ENCODE assay signal across 1 cellular context in the genomic region with DNA sequence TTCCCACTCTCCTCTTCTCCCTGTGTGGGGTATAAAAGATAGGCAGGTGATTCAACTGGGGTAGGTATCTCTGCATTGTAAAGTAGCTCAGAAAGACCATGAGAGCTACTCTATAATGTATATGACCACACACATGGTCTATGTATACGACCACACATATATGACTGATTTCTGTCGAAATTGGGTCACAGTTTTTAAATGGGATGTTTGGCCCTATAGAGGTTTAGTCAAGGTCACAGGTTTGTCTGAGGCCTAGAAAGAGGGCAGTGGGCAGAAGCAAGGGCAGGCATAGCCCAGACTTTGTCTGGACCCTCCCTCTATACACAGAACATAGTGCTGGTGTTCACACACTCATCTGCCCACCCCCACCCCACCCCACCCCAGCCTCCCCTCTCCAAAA.
TF ChIP-seq lines count a peak whose summit lies in the region.

No MANE protein-coding gene starts in this region.

TF ChIP-seq in GM12878, 131 proteins besides CTCF, POLR2A, EP300 and RAD21 (continued from another document):
- TF ChIP-seq, protein P1, sequence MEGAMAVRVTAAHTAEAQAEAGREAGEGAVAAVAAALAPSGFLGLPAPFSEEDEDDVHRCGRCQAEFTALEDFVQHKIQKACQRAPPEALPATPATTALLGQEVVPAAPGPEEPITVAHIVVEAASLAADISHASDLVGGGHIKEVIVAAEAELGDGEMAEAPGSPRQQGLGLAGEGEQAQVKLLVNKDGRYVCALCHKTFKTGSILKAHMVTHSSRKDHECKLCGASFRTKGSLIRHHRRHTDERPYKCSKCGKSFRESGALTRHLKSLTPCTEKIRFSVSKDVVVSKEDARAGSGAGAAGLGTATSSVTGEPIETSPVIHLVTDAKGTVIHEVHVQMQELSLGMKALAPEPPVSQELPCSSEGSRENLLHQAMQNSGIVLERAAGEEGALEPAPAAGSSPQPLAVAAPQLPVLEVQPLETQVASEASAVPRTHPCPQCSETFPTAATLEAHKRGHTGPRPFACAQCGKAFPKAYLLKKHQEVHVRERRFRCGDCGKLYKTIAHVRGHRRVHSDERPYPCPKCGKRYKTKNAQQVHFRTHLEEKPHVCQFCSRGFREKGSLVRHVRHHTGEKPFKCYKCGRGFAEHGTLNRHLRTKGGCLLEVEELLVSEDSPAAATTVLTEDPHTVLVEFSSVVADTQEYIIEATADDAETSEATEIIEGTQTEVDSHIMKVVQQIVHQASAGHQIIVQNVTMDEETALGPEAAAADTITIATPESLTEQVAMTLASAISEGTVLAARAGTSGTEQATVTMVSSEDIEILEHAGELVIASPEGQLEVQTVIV (IDR thresholded peaks at IDR 0.05; ENCODE audit: borderline replicate concordance, partially characterized antibody), result no peak
- TF ChIP-seq KAT2A (conservative IDR thresholded peaks at IDR 0.05; ENCODE audit: control insufficient read depth, low read depth, low read length) (no peak), POLR2AphosphoS5 (IDR thresholded peaks at IDR 0.05; ENCODE audit: low read length) (no peak), TAF1 (IDR thresholded peaks at IDR 0.05; ENCODE audit: borderline replicate concordance, low read depth, low read length) (no peak), EGR1 (IDR thresholded peaks at IDR 0.05; ENCODE audit: borderline replicate concordance in 1 of 2, low read depth in 2 of 2, low read length in 2 of 2) (no peak), CHD1 (IDR thresholded peaks at IDR 0.05; ENCODE audit: low read depth, low read length) (no peak), SMARCA5 (IDR thresholded peaks at IDR 0.05) (0 out of 2 replicates have a peak, but pooled peaks have one; percentile 7), SIX5 (IDR thresholded peaks at IDR 0.05; ENCODE audit: low read depth, low read length, severe bottlenecking) (no peak), MEF2B (IDR thresholded peaks at IDR 0.05; ENCODE audit: partially characterized antibody, poor library complexity, severe bottlenecking) (no peak), CHD4 (IDR thresholded peaks at IDR 0.05) (no peak), WRNIP1 (IDR thresholded peaks at IDR 0.05; ENCODE audit: borderline replicate concordance, low read depth, low read length) (no peak), NR2F1 (conservative IDR thresholded peaks at IDR 0.05) (peak; percentile 53; the same call in 1 of the 2 replicates), NFIC (IDR thresholded peaks at IDR 0.05; ENCODE audit: low read depth, low read length) (no peak), PML (IDR thresholded peaks at IDR 0.05; ENCODE audit: low read length) (no peak), SUPT20H (IDR thresholded peaks at IDR 0.05; ENCODE audit: borderline replicate concordance, control insufficient read depth, low read depth, low read length) (no peak), FOXM1 (IDR thresholded peaks at IDR 0.05; ENCODE audit: low read depth, low read length) (no peak), ESRRA (IDR thresholded peaks at IDR 0.05; ENCODE audit: low read length) (peak; percentile 93; the same call in 1 of the 2 replicates), ATF7 (IDR thresholded peaks at IDR 0.05; ENCODE audit: low read depth) (no peak), BMI1 (IDR thresholded peaks at IDR 0.05; ENCODE audit: borderline replicate concordance) (no peak), NR2C2 (IDR thresholded peaks at IDR 0.05; ENCODE audit: borderline replicate concordance, control insufficient read depth, insufficient read length, low read depth) (no peak), SREBF1 (IDR thresholded peaks at IDR 0.05; ENCODE audit: low read length) (no peak), NRF1 (conservative IDR thresholded peaks at IDR 0.05; ENCODE audit: low read depth, low read length) (no peak), BCL11A (IDR thresholded peaks at IDR 0.05; ENCODE audit: low read depth, low read length) (no peak)
- TF ChIP-seq, protein P2, sequence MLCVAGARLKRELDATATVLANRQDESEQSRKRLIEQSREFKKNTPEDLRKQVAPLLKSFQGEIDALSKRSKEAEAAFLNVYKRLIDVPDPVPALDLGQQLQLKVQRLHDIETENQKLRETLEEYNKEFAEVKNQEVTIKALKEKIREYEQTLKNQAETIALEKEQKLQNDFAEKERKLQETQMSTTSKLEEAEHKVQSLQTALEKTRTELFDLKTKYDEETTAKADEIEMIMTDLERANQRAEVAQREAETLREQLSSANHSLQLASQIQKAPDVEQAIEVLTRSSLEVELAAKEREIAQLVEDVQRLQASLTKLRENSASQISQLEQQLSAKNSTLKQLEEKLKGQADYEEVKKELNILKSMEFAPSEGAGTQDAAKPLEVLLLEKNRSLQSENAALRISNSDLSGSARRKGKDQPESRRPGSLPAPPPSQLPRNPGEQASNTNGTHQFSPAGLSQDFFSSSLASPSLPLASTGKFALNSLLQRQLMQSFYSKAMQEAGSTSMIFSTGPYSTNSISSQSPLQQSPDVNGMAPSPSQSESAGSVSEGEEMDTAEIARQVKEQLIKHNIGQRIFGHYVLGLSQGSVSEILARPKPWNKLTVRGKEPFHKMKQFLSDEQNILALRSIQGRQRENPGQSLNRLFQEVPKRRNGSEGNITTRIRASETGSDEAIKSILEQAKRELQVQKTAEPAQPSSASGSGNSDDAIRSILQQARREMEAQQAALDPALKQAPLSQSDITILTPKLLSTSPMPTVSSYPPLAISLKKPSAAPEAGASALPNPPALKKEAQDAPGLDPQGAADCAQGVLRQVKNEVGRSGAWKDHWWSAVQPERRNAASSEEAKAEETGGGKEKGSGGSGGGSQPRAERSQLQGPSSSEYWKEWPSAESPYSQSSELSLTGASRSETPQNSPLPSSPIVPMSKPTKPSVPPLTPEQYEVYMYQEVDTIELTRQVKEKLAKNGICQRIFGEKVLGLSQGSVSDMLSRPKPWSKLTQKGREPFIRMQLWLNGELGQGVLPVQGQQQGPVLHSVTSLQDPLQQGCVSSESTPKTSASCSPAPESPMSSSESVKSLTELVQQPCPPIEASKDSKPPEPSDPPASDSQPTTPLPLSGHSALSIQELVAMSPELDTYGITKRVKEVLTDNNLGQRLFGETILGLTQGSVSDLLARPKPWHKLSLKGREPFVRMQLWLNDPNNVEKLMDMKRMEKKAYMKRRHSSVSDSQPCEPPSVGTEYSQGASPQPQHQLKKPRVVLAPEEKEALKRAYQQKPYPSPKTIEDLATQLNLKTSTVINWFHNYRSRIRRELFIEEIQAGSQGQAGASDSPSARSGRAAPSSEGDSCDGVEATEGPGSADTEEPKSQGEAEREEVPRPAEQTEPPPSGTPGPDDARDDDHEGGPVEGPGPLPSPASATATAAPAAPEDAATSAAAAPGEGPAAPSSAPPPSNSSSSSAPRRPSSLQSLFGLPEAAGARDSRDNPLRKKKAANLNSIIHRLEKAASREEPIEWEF (IDR thresholded peaks at IDR 0.05; ENCODE audit: insufficient replicate concordance, low read depth, low read length), result no peak
- TF ChIP-seq, protein P3, sequence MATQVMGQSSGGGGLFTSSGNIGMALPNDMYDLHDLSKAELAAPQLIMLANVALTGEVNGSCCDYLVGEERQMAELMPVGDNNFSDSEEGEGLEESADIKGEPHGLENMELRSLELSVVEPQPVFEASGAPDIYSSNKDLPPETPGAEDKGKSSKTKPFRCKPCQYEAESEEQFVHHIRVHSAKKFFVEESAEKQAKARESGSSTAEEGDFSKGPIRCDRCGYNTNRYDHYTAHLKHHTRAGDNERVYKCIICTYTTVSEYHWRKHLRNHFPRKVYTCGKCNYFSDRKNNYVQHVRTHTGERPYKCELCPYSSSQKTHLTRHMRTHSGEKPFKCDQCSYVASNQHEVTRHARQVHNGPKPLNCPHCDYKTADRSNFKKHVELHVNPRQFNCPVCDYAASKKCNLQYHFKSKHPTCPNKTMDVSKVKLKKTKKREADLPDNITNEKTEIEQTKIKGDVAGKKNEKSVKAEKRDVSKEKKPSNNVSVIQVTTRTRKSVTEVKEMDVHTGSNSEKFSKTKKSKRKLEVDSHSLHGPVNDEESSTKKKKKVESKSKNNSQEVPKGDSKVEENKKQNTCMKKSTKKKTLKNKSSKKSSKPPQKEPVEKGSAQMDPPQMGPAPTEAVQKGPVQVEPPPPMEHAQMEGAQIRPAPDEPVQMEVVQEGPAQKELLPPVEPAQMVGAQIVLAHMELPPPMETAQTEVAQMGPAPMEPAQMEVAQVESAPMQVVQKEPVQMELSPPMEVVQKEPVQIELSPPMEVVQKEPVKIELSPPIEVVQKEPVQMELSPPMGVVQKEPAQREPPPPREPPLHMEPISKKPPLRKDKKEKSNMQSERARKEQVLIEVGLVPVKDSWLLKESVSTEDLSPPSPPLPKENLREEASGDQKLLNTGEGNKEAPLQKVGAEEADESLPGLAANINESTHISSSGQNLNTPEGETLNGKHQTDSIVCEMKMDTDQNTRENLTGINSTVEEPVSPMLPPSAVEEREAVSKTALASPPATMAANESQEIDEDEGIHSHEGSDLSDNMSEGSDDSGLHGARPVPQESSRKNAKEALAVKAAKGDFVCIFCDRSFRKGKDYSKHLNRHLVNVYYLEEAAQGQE (IDR thresholded peaks at IDR 0.05; ENCODE audit: low read depth, low read length), result no peak
- TF ChIP-seq, protein P4, sequence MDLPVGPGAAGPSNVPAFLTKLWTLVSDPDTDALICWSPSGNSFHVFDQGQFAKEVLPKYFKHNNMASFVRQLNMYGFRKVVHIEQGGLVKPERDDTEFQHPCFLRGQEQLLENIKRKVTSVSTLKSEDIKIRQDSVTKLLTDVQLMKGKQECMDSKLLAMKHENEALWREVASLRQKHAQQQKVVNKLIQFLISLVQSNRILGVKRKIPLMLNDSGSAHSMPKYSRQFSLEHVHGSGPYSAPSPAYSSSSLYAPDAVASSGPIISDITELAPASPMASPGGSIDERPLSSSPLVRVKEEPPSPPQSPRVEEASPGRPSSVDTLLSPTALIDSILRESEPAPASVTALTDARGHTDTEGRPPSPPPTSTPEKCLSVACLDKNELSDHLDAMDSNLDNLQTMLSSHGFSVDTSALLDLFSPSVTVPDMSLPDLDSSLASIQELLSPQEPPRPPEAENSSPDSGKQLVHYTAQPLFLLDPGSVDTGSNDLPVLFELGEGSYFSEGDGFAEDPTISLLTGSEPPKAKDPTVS (IDR thresholded peaks at IDR 0.05; ENCODE audit: low read depth, low read length), result no peak
- TF ChIP-seq, protein P5, sequence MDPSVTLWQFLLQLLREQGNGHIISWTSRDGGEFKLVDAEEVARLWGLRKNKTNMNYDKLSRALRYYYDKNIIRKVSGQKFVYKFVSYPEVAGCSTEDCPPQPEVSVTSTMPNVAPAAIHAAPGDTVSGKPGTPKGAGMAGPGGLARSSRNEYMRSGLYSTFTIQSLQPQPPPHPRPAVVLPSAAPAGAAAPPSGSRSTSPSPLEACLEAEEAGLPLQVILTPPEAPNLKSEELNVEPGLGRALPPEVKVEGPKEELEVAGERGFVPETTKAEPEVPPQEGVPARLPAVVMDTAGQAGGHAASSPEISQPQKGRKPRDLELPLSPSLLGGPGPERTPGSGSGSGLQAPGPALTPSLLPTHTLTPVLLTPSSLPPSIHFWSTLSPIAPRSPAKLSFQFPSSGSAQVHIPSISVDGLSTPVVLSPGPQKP (IDR thresholded peaks at IDR 0.05; ENCODE audit: low read depth, low read length), result no peak
